ENCODE assay signal across 17 cellular contexts in genomic region chr5:177233206-177233605, GRCh38.
DNase-seq lines count a peak whose midpoint lies in the region; ATAC-seq and TF ChIP-seq lines count a peak whose summit lies in the region.
"Had no signal": no experiment of that assay in that cellular context is flagged by ENCODE, and none has a peak within 500 bp of the region (broad histone marks: within the 10 kb centered on the region; RNA-seq: fewer than 3 reads in every experiment).

No MANE protein-coding gene starts in this region.

- no peaks in the 10 kb centered on the region for H3K27me3 Mint-ChIP-seq in nephron progenitor cell (ENCODE audit: low read depth, poor library complexity)

- peaks cover 12% of the 10 kb centered on the region for H3K4me1 Mint-ChIP-seq in nephron progenitor cell

- H3K27ac Mint-ChIP-seq in nephron progenitor cell: peak overlapping the region; percentile 69

- H3K4me3 Mint-ChIP-seq in nephron progenitor cell: no peak overlapping the region

- no peak for TF ChIP-seq CTCF in nephron progenitor cell (IDR thresholded peaks at IDR 0.05)

- peak; percentile 88 for DNase-seq in EL
- DNase-seq in RPMI7951 (ENCODE audit: low read depth): peak; percentile 79
- DNase-seq in fibroblast of the conjunctiva (ENCODE audit: low read depth): peak; percentile 5
- no peak for DNase-seq in nephron progenitor cell
- DNase-seq in activated CD4-positive, alpha-beta T cell treated with anti-CD3 and anti-CD28 coated beads for 1 hour: no peak
- DNase-seq in DMS53 treated with DMSO at 0.1 percent for 48 hours (lab: John Stamatoyannopoulos, UW; ENCODE audit: unreplicated experiment): no peak
- no peak for DNase-seq in activated effector memory CD4-positive, alpha-beta T cell treated with Interleukin-2 at 50 U/mL for 16 hours
- DNase-seq: activated gamma-delta T cell treated with Interleukin-2 at 50 U/mL for 16 hours, head of caudate nucleus, islet precursor cell, NCI-H2029 treated with DMSO at 0.1 percent for 48 hours, NCI-H524, pancreas, small intestine, T-helper 9 cell had no signal

- peaks cover 46% of the 10 kb centered on the region for H3K36me3 Mint-ChIP-seq in nephron progenitor cell (ENCODE audit: low read depth)

- no peak for ATAC-seq in HG02571 (IDR thresholded peaks at IDR 0.05; ENCODE audit: unreplicated experiment)
- ATAC-seq: activated CD4-positive, CD25-positive, alpha-beta regulatory T cell treated with anti-CD3 and anti-CD28 coated beads, Interleukin-2, amount 50 U/mL, for 24 hours had no signal

- no peaks in the 10 kb centered on the region for H3K9me3 Mint-ChIP-seq in nephron progenitor cell

Comparison
In these comparisons a context has a peak if more than half of its experiments do, and no peak if none do; other contexts are left out.
1. DNase-seq: peak in EL (single experiment), RPMI7951 (single experiment) and fibroblast of the conjunctiva (single experiment); none in nephron progenitor cell (single experiment), activated CD4-positive, alpha-beta T cell treated with anti-CD3 and anti-CD28 coated beads for 1 hour (single experiment), DMS53 treated with DMSO at 0.1 percent for 48 hours (single experiment) and activated effector memory CD4-positive, alpha-beta T cell treated with Interleukin-2 at 50 U/mL for 16 hours (single experiment).